1 cellular context compared by ENCODE assay signal in the genomic region with DNA sequence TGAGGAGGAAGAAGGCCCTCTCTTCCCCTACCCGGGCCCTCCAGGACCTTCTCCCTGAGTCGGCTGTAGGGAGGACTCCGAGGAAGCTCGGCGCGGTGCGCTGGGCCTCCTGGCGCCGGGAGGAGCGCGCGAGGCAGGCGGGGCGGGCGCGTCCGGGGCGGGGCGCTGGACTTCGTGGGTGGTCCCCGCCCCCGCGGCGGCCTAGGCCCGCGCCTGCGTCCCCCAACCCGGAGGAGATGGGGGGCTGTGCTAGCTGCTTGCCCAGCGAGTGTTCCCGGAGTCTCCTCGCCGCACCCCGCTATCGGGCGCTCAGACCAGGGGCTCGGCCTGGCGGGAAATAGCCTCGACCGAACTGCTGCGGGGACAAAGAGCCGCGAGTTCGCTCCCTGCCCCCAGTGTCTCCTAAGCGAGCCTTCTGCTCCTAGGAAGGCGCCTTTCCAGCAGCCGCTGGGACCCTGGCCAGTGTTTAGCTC.
A peak's percentile ranks its signal among the peaks of the same experiment; 100 is the strongest.
TF ChIP-seq lines count a peak whose summit lies in the region.

No MANE protein-coding gene starts in this region.

TF ChIP-seq in GM12878, 131 proteins besides CTCF, POLR2A, EP300 and RAD21 (continued from another document and continues in another):
- no peak for TF ChIP-seq ZNF24 (IDR thresholded peaks at IDR 0.05)
- no peak for TF ChIP-seq SMC3 (IDR thresholded peaks at IDR 0.05; ENCODE audit: borderline replicate concordance, low read length)
- TF ChIP-seq ZNF217 (IDR thresholded peaks at IDR 0.05), result no peak
- TF ChIP-seq SMARCA5 (IDR thresholded peaks at IDR 0.05), result 0 out of 2 replicates have a peak, but pooled peaks have one; percentile 36
- TF ChIP-seq, protein P1, sequence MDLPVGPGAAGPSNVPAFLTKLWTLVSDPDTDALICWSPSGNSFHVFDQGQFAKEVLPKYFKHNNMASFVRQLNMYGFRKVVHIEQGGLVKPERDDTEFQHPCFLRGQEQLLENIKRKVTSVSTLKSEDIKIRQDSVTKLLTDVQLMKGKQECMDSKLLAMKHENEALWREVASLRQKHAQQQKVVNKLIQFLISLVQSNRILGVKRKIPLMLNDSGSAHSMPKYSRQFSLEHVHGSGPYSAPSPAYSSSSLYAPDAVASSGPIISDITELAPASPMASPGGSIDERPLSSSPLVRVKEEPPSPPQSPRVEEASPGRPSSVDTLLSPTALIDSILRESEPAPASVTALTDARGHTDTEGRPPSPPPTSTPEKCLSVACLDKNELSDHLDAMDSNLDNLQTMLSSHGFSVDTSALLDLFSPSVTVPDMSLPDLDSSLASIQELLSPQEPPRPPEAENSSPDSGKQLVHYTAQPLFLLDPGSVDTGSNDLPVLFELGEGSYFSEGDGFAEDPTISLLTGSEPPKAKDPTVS (IDR thresholded peaks at IDR 0.05; ENCODE audit: low read depth, low read length), result no peak
- TF ChIP-seq MTA2 (IDR thresholded peaks at IDR 0.05; ENCODE audit: low read depth), result 0 out of 2 replicates have a peak, but pooled peaks have one; percentile 7
- peak; percentile 68; the same call in 1 of the 2 replicates for TF ChIP-seq BACH1 (IDR thresholded peaks at IDR 0.05; ENCODE audit: borderline replicate concordance)
- peak; percentile 4; the same call in 1 of the 2 replicates for TF ChIP-seq YY1 (IDR thresholded peaks at IDR 0.05; ENCODE audit: low read depth, low read length)
- TF ChIP-seq SREBF2 (IDR thresholded peaks at IDR 0.05; ENCODE audit: low read length), result no peak
- no peak for TF ChIP-seq RCOR1 (conservative IDR thresholded peaks at IDR 0.05; ENCODE audit: low read depth, low read length)
- TF ChIP-seq ETV6 (conservative IDR thresholded peaks at IDR 0.05 in 1 of 2, IDR thresholded peaks at IDR 0.05 in 1 of 2; ENCODE audit: borderline replicate concordance in 1 of 2, low read depth in 1 of 2), result no peak
- no peak for TF ChIP-seq PAX8 (IDR thresholded peaks at IDR 0.05)
- no peak for TF ChIP-seq EED (IDR thresholded peaks at IDR 0.05; ENCODE audit: low read depth)
- no peak for TF ChIP-seq WRNIP1 (IDR thresholded peaks at IDR 0.05; ENCODE audit: borderline replicate concordance, low read depth, low read length)
- peak; percentile 62; the same call in 1 of the 2 replicates for TF ChIP-seq GATAD2B (conservative IDR thresholded peaks at IDR 0.05; ENCODE audit: low read depth)
- no peak for TF ChIP-seq MEF2A (IDR thresholded peaks at IDR 0.05; ENCODE audit: insufficient read depth, low read depth, low read length)
- TF ChIP-seq TBL1XR1 (IDR thresholded peaks at IDR 0.05; ENCODE audit: low read depth, low read length), result no peak
- TF ChIP-seq YBX1 (IDR thresholded peaks at IDR 0.05), result no peak
- TF ChIP-seq DPF2 (IDR thresholded peaks at IDR 0.05), result no peak
- no peak for TF ChIP-seq ESRRA (IDR thresholded peaks at IDR 0.05; ENCODE audit: low read length)
- TF ChIP-seq, protein P2, sequence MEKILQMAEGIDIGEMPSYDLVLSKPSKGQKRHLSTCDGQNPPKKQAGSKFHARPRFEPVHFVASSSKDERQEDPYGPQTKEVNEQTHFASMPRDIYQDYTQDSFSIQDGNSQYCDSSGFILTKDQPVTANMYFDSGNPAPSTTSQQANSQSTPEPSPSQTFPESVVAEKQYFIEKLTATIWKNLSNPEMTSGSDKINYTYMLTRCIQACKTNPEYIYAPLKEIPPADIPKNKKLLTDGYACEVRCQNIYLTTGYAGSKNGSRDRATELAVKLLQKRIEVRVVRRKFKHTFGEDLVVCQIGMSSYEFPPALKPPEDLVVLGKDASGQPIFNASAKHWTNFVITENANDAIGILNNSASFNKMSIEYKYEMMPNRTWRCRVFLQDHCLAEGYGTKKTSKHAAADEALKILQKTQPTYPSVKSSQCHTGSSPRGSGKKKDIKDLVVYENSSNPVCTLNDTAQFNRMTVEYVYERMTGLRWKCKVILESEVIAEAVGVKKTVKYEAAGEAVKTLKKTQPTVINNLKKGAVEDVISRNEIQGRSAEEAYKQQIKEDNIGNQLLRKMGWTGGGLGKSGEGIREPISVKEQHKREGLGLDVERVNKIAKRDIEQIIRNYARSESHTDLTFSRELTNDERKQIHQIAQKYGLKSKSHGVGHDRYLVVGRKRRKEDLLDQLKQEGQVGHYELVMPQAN (conservative IDR thresholded peaks at IDR 0.05), result no peak
- no peak for TF ChIP-seq TCF12 (IDR thresholded peaks at IDR 0.05; ENCODE audit: low read depth, low read length)
- TF ChIP-seq PML (IDR thresholded peaks at IDR 0.05; ENCODE audit: low read length), result no peak
- TF ChIP-seq POLR2AphosphoS5 (IDR thresholded peaks at IDR 0.05; ENCODE audit: low read length), result no peak
- TF ChIP-seq, protein P3, sequence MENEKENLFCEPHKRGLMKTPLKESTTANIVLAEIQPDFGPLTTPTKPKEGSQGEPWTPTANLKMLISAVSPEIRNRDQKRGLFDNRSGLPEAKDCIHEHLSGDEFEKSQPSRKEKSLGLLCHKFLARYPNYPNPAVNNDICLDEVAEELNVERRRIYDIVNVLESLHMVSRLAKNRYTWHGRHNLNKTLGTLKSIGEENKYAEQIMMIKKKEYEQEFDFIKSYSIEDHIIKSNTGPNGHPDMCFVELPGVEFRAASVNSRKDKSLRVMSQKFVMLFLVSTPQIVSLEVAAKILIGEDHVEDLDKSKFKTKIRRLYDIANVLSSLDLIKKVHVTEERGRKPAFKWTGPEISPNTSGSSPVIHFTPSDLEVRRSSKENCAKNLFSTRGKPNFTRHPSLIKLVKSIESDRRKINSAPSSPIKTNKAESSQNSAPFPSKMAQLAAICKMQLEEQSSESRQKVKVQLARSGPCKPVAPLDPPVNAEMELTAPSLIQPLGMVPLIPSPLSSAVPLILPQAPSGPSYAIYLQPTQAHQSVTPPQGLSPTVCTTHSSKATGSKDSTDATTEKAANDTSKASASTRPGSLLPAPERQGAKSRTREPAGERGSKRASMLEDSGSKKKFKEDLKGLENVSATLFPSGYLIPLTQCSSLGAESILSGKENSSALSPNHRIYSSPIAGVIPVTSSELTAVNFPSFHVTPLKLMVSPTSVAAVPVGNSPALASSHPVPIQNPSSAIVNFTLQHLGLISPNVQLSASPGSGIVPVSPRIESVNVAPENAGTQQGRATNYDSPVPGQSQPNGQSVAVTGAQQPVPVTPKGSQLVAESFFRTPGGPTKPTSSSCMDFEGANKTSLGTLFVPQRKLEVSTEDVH (IDR thresholded peaks at IDR 0.05; ENCODE audit: low read depth, partially characterized antibody), result no peak
- TF ChIP-seq IKZF1 (conservative IDR thresholded peaks at IDR 0.05), result 0 out of 2 replicates have a peak, but pooled peaks have one; percentile 7
- 0 out of 4 replicates have a peak, but pooled peaks of 1 of the 2 experiments have one; percentile 14 for TF ChIP-seq BHLHE40 (IDR thresholded peaks at IDR 0.05; ENCODE audit: borderline replicate concordance in 1 of 2, low read depth in 2 of 2, low read length in 1 of 2)
- no peak for TF ChIP-seq MTA3 (IDR thresholded peaks at IDR 0.05; ENCODE audit: borderline replicate concordance, low read length)
- no peak for TF ChIP-seq BCL11A (IDR thresholded peaks at IDR 0.05; ENCODE audit: low read depth, low read length)
- TF ChIP-seq PAX5 (IDR thresholded peaks at IDR 0.05; ENCODE audit: borderline replicate concordance, low read depth, low read length), result no peak
- TF ChIP-seq, protein P4, sequence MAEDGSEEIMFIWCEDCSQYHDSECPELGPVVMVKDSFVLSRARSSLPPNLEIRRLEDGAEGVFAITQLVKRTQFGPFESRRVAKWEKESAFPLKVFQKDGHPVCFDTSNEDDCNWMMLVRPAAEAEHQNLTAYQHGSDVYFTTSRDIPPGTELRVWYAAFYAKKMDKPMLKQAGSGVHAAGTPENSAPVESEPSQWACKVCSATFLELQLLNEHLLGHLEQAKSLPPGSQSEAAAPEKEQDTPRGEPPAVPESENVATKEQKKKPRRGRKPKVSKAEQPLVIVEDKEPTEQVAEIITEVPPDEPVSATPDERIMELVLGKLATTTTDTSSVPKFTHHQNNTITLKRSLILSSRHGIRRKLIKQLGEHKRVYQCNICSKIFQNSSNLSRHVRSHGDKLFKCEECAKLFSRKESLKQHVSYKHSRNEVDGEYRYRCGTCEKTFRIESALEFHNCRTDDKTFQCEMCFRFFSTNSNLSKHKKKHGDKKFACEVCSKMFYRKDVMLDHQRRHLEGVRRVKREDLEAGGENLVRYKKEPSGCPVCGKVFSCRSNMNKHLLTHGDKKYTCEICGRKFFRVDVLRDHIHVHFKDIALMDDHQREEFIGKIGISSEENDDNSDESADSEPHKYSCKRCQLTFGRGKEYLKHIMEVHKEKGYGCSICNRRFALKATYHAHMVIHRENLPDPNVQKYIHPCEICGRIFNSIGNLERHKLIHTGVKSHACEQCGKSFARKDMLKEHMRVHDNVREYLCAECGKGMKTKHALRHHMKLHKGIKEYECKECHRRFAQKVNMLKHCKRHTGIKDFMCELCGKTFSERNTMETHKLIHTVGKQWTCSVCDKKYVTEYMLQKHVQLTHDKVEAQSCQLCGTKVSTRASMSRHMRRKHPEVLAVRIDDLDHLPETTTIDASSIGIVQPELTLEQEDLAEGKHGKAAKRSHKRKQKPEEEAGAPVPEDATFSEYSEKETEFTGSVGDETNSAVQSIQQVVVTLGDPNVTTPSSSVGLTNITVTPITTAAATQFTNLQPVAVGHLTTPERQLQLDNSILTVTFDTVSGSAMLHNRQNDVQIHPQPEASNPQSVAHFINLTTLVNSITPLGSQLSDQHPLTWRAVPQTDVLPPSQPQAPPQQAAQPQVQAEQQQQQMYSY (CRISPR knock-in tag; IDR thresholded peaks at IDR 0.05), result peak; percentile 19; the same call in 1 of the 2 replicates
- TF ChIP-seq CHD2 (IDR thresholded peaks at IDR 0.05; ENCODE audit: borderline replicate concordance, low read depth, low read length), result no peak
- TF ChIP-seq, protein P5, sequence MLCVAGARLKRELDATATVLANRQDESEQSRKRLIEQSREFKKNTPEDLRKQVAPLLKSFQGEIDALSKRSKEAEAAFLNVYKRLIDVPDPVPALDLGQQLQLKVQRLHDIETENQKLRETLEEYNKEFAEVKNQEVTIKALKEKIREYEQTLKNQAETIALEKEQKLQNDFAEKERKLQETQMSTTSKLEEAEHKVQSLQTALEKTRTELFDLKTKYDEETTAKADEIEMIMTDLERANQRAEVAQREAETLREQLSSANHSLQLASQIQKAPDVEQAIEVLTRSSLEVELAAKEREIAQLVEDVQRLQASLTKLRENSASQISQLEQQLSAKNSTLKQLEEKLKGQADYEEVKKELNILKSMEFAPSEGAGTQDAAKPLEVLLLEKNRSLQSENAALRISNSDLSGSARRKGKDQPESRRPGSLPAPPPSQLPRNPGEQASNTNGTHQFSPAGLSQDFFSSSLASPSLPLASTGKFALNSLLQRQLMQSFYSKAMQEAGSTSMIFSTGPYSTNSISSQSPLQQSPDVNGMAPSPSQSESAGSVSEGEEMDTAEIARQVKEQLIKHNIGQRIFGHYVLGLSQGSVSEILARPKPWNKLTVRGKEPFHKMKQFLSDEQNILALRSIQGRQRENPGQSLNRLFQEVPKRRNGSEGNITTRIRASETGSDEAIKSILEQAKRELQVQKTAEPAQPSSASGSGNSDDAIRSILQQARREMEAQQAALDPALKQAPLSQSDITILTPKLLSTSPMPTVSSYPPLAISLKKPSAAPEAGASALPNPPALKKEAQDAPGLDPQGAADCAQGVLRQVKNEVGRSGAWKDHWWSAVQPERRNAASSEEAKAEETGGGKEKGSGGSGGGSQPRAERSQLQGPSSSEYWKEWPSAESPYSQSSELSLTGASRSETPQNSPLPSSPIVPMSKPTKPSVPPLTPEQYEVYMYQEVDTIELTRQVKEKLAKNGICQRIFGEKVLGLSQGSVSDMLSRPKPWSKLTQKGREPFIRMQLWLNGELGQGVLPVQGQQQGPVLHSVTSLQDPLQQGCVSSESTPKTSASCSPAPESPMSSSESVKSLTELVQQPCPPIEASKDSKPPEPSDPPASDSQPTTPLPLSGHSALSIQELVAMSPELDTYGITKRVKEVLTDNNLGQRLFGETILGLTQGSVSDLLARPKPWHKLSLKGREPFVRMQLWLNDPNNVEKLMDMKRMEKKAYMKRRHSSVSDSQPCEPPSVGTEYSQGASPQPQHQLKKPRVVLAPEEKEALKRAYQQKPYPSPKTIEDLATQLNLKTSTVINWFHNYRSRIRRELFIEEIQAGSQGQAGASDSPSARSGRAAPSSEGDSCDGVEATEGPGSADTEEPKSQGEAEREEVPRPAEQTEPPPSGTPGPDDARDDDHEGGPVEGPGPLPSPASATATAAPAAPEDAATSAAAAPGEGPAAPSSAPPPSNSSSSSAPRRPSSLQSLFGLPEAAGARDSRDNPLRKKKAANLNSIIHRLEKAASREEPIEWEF (IDR thresholded peaks at IDR 0.05; ENCODE audit: insufficient replicate concordance, low read depth, low read length), result no peak
- TF ChIP-seq, protein P6, sequence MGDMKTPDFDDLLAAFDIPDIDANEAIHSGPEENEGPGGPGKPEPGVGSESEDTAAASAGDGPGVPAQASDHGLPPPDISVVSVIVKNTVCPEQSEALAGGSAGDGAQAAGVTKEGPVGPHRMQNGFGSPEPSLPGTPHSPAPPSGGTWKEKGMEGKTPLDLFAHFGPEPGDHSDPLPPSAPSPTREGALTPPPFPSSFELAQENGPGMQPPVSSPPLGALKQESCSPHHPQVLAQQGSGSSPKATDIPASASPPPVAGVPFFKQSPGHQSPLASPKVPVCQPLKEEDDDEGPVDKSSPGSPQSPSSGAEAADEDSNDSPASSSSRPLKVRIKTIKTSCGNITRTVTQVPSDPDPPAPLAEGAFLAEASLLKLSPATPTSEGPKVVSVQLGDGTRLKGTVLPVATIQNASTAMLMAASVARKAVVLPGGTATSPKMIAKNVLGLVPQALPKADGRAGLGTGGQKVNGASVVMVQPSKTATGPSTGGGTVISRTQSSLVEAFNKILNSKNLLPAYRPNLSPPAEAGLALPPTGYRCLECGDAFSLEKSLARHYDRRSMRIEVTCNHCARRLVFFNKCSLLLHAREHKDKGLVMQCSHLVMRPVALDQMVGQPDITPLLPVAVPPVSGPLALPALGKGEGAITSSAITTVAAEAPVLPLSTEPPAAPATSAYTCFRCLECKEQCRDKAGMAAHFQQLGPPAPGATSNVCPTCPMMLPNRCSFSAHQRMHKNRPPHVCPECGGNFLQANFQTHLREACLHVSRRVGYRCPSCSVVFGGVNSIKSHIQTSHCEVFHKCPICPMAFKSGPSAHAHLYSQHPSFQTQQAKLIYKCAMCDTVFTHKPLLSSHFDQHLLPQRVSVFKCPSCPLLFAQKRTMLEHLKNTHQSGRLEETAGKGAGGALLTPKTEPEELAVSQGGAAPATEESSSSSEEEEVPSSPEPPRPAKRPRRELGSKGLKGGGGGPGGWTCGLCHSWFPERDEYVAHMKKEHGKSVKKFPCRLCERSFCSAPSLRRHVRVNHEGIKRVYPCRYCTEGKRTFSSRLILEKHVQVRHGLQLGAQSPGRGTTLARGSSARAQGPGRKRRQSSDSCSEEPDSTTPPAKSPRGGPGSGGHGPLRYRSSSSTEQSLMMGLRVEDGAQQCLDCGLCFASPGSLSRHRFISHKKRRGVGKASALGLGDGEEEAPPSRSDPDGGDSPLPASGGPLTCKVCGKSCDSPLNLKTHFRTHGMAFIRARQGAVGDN (IDR thresholded peaks at IDR 0.05), result peak; percentile 35; the same call in 1 of the 2 replicates
- peak in 1 of 2 experiments; percentile 95; a peak in 2 of 3 replicates for TF ChIP-seq EGR1 (IDR thresholded peaks at IDR 0.05; ENCODE audit: borderline replicate concordance in 1 of 2, low read depth in 2 of 2, low read length in 2 of 2)
- TF ChIP-seq TARDBP (IDR thresholded peaks at IDR 0.05; ENCODE audit: borderline replicate concordance), result peak; percentile 28; the same call in 1 of the 2 replicates
- TF ChIP-seq, protein P7, sequence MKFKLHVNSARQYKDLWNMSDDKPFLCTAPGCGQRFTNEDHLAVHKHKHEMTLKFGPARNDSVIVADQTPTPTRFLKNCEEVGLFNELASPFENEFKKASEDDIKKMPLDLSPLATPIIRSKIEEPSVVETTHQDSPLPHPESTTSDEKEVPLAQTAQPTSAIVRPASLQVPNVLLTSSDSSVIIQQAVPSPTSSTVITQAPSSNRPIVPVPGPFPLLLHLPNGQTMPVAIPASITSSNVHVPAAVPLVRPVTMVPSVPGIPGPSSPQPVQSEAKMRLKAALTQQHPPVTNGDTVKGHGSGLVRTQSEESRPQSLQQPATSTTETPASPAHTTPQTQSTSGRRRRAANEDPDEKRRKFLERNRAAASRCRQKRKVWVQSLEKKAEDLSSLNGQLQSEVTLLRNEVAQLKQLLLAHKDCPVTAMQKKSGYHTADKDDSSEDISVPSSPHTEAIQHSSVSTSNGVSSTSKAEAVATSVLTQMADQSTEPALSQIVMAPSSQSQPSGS (IDR thresholded peaks at IDR 0.05; ENCODE audit: low read length), result no peak
